ENCODE assay signal across 29 cellular contexts in the genomic region with DNA sequence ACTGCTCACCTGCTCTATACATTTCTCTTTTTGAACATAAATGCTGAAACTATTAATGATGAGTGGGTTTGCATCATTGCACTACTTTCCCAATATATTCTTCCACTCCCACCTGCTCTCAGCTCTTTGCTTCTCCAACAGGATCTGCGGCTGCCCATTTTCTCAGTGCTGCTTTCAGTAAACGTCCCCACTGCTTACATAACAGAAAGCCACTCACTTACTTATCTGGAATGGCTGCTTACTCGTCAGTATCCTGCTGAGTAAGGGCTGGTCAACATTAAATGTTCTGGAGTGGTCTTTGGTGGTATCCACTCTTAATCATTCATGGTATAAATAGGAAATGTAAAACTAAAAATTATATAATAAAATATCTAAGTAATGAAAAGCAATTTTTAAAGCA.
"Had no signal": no experiment of that assay in that cellular context is flagged by ENCODE, and none has a peak within 500 bp of the region (broad histone marks: within the 10 kb centered on the region; RNA-seq: fewer than 3 reads in every experiment).

No MANE protein-coding gene starts in this region.

- H3K27ac Mint-ChIP-seq: immature natural killer cell; memory B cell; naive thymus-derived CD4-positive, alpha-beta T cell; natural killer cell treated with Interleukin-12 subunit alpha and Interleukin-12 subunit beta and Interleukin-15 and Interleukin-18, amount 100 ng/mL, for 72 hours; stimulated activated effector memory CD8-positive, alpha-beta T cell treated with anti-CD3 and anti-CD28 coated beads, Interleukin-12 subunit alpha, Interleukin-12 subunit beta, amount 100 ng/mL, for 72 hours; stimulated activated naive CD8-positive, alpha-beta T cell treated with anti-CD3 and anti-CD28 coated beads, Interleukin-15, Interleukin-2, amounts not matched to agents 100 ng/mL and 50 ng/mL, for 24 hours had no signal

- DNase-seq: hippocampal formation; immature natural killer cell; islet precursor cell; left ventricle myocardium inferior; midbrain; mucosa of descending colon; naive thymus-derived CD4-positive, alpha-beta T cell; occipital lobe; psoas muscle; right cardiac atrium; stimulated activated CD4-positive, alpha-beta T cell treated with anti-CD3 and anti-CD28 coated beads, Interleukin-12 subunit alpha, Interleukin-12 subunit beta, amount 100 ng/mL, for 4 hours; stimulated activated CD4-positive, alpha-beta T cell treated with anti-CD3 and anti-CD28 coated beads, Interleukin-15, amount 100 ng/mL, for 24 hours; stimulated activated CD4-positive, alpha-beta T cell treated with anti-CD3 and anti-CD28 coated beads, Interleukin-4, amount 100 ng/mL, for 24 hours; stimulated activated naive CD4-positive, alpha-beta T cell; substantia nigra; testis; thyroid gland; transverse colon; upper lobe of left lung had no signal

- H3K4me1 ChIP-seq: left ventricle myocardium inferior, parathyroid adenoma, psoas muscle, testis, transverse colon, upper lobe of left lung, vagina had no signal

- H3K4me3 ChIP-seq: left ventricle myocardium inferior, mucosa of descending colon, psoas muscle, skin epidermis, testis, thyroid gland, transverse colon, upper lobe of left lung, vagina had no signal

- H3K36me3 Mint-ChIP-seq: immature natural killer cell; memory B cell; naive thymus-derived CD4-positive, alpha-beta T cell; natural killer cell treated with Interleukin-12 subunit alpha and Interleukin-12 subunit beta and Interleukin-15 and Interleukin-18, amount 100 ng/mL, for 72 hours; stimulated activated effector memory CD8-positive, alpha-beta T cell treated with anti-CD3 and anti-CD28 coated beads, Interleukin-12 subunit alpha, Interleukin-12 subunit beta, amount 100 ng/mL, for 72 hours had no signal

- H3K9ac ChIP-seq: parathyroid adenoma had no signal

- H3K4me1 Mint-ChIP-seq: immature natural killer cell; memory B cell; naive thymus-derived CD4-positive, alpha-beta T cell; neural crest cell; stimulated activated effector memory CD8-positive, alpha-beta T cell treated with anti-CD3 and anti-CD28 coated beads, Interleukin-12 subunit alpha, Interleukin-12 subunit beta, amount 100 ng/mL, for 72 hours had no signal

- ATAC-seq: mucosa of descending colon; naive thymus-derived CD4-positive, alpha-beta T cell; natural killer cell treated with Interleukin-12 subunit alpha and Interleukin-12 subunit beta and Interleukin-15 and Interleukin-18, amount 100 ng/mL, for 72 hours; psoas muscle; right cardiac atrium; sciatic nerve; stimulated activated effector memory CD8-positive, alpha-beta T cell treated with anti-CD3 and anti-CD28 coated beads, Interleukin-12 subunit alpha, Interleukin-12 subunit beta, amount 100 ng/mL, for 72 hours had no signal

- H3K27me3 Mint-ChIP-seq: stimulated activated naive CD8-positive, alpha-beta T cell treated with anti-CD3 and anti-CD28 coated beads, Interleukin-15, Interleukin-2, amounts not matched to agents 100 ng/mL and 50 ng/mL, for 24 hours had no signal

- H3K9me3 ChIP-seq: left ventricle myocardium inferior, mucosa of descending colon, neutrophil, psoas muscle, testis, thyroid gland, transverse colon, upper lobe of left lung, vagina had no signal

- H3K4me3 Mint-ChIP-seq: immature natural killer cell; memory B cell; naive thymus-derived CD4-positive, alpha-beta T cell; natural killer cell treated with Interleukin-12 subunit alpha and Interleukin-12 subunit beta and Interleukin-15 and Interleukin-18, amount 100 ng/mL, for 72 hours; neural crest cell; stimulated activated effector memory CD8-positive, alpha-beta T cell treated with anti-CD3 and anti-CD28 coated beads, Interleukin-12 subunit alpha, Interleukin-12 subunit beta, amount 100 ng/mL, for 72 hours; stimulated activated naive CD8-positive, alpha-beta T cell treated with anti-CD3 and anti-CD28 coated beads, Interleukin-15, Interleukin-2, amounts not matched to agents 100 ng/mL and 50 ng/mL, for 24 hours had no signal

- H3K27ac ChIP-seq: left ventricle myocardium inferior, neutrophil, parathyroid adenoma, psoas muscle, skin epidermis, testis, transverse colon, upper lobe of left lung, vagina had no signal

- H3K9me3 Mint-ChIP-seq: immature natural killer cell; memory B cell; naive thymus-derived CD4-positive, alpha-beta T cell; natural killer cell treated with Interleukin-12 subunit alpha and Interleukin-12 subunit beta and Interleukin-15 and Interleukin-18, amount 100 ng/mL, for 72 hours; neural crest cell; stimulated activated effector memory CD8-positive, alpha-beta T cell treated with anti-CD3 and anti-CD28 coated beads, Interleukin-12 subunit alpha, Interleukin-12 subunit beta, amount 100 ng/mL, for 72 hours; stimulated activated naive CD8-positive, alpha-beta T cell treated with anti-CD3 and anti-CD28 coated beads, Interleukin-15, Interleukin-2, amounts not matched to agents 100 ng/mL and 50 ng/mL, for 24 hours had no signal

- H3K36me3 ChIP-seq: left ventricle myocardium inferior, neutrophil, thyroid gland, transverse colon, upper lobe of left lung, vagina had no signal

- H3K27me3 ChIP-seq: neutrophil, testis, thyroid gland, transverse colon, upper lobe of left lung, vagina had no signal
